19 cellular contexts compared by ENCODE assay signal in genomic region chr1:234503193-234504050, GRCh38. TPM values are rescaled to one million over a fixed set of nuclear protein-coding genes. Genes with fewer than 3 reads are reported as not detected.
DNase-seq lines count a peak whose midpoint lies in the region; ATAC-seq and TF ChIP-seq lines count a peak whose summit lies in the region.
"Had no signal": no experiment of that assay in that cellular context is flagged by ENCODE, and none has a peak within 500 bp of the region (broad histone marks: within the 10 kb centered on the region; RNA-seq: fewer than 3 reads in every experiment).

No MANE protein-coding gene starts in this region.

- CTCF ChIA-PET in Calu3 (lab: Charles Lee) = interaction anchor here (0.9 kb wide), 1 partner anchor 221 kb away, joined by 3 read pairs; no protein-coding TSS in a partner anchor

- peaks cover 8% of the 10 kb centered on the region for H3K36me3 Mint-ChIP-seq in Calu3 (ENCODE audit: insufficient read depth, unreplicated experiment)

- H3K4me1 ChIP-seq in Karpas-422 (ENCODE audit: low read length) (peaks cover 20% of the 10 kb centered on the region), spleen (peaks cover 6 to 24% (median 20%) of the 10 kb centered on the region in 6 donors)

- H3K4me3 ChIP-seq in Karpas-422 (ENCODE audit: low read length) (no peak overlapping the region), fibroblast of the aortic adventitia (ENCODE audit: low read depth, low read length) (no peak overlapping the region), spleen (no peak overlapping the region)
- H3K4me3 ChIP-seq: SJCRH30 had no signal

- H4K20me1 ChIP-seq in Karpas-422 (ENCODE audit: insufficient read depth, low read depth, low read length) = no peaks in the 10 kb centered on the region

- H3K4me3 Mint-ChIP-seq in Calu3 (ENCODE audit: low read depth, unreplicated experiment) = no peak overlapping the region
- H3K4me3 Mint-ChIP-seq: activated CD8-positive, alpha-beta T cell treated with anti-CD3 and anti-CD28 coated beads, Interleukin-2, amount 10 ng/mL, durations not matched to agents 7 days and 5 days; central memory CD8-positive, alpha-beta T cell; naive thymus-derived CD4-positive, alpha-beta T cell; WTC11 had no signal

- H3K9me3 ChIP-seq in Karpas-422 (ENCODE audit: low read length) (no peaks in the 10 kb centered on the region), spleen (no peaks in the 10 kb centered on the region)
- H3K9me3 ChIP-seq: SJCRH30 had no signal

- H3K4me1 Mint-ChIP-seq in Calu3 (ENCODE audit: low read depth, unreplicated experiment) = peaks cover 79% of the 10 kb centered on the region

- no peak overlapping the region for H3K4me2 ChIP-seq in Karpas-422 (ENCODE audit: low read depth, low read length, poor library complexity, severe bottlenecking)

- TF ChIP-seq CTCF in Calu3 (IDR thresholded peaks at IDR 0.05; ENCODE audit: unreplicated experiment) (no peak), fibroblast of the aortic adventitia (IDR thresholded peaks at IDR 0.05; ENCODE audit: insufficient read depth, low read length) (no peak), spleen (IDR thresholded peaks at IDR 0.05 in 8 of 11, conservative IDR thresholded peaks at IDR 0.05 in 3 of 11) (no peak)

- peak overlapping the region; percentile 97 for H3K27ac Mint-ChIP-seq in Calu3 (ENCODE audit: unreplicated experiment)
- H3K27ac Mint-ChIP-seq: activated CD8-positive, alpha-beta T cell treated with anti-CD3 and anti-CD28 coated beads, Interleukin-2, amount 10 ng/mL, durations not matched to agents 7 days and 5 days; WTC11 had no signal

- H3K27me3 Mint-ChIP-seq in Calu3 (ENCODE audit: unreplicated experiment) = no peaks in the 10 kb centered on the region

- H3K27me3 ChIP-seq in Karpas-422 (ENCODE audit: low read length) (no peaks in the 10 kb centered on the region), spleen (replicated peaks in 1 of 7) (no peaks in the 10 kb centered on the region)
- H3K27me3 ChIP-seq: SJCRH30 had no signal

- H3K9me2 ChIP-seq in Karpas-422 (replicated peaks; ENCODE audit: insufficient read depth, low read length) = no peaks in the 10 kb centered on the region

- whole genome bisulfite sequencing in spleen, 5 donors = 71 to 86% (median 77%) methylated on average over 4 of the region's 4 CpGs

- H3K27ac ChIP-seq in Karpas-422 (ENCODE audit: low read length) = no peak overlapping the region
- no peak overlapping the region for H3K27ac ChIP-seq in spleen
- H3K27ac ChIP-seq: SJCRH30 had no signal

- H3K79me2 ChIP-seq in Karpas-422 (ENCODE audit: low read length) = no peaks in the 10 kb centered on the region

- BruUV-seq in Calu3 (replicated peaks; lab: Mats Ljungman, UMichigan) = no TSS peak

- ATAC-seq in HG03432 (IDR thresholded peaks at IDR 0.05; ENCODE audit: unreplicated experiment) = no peak
- no peak for ATAC-seq in GM19023 (IDR thresholded peaks at IDR 0.05; ENCODE audit: unreplicated experiment)
- no peak for ATAC-seq in GM19452 (IDR thresholded peaks at IDR 0.05; ENCODE audit: unreplicated experiment)
- ATAC-seq: activated CD8-positive, alpha-beta T cell treated with anti-CD3 and anti-CD28 coated beads, Interleukin-2, amount 10 ng/mL, durations not matched to agents 7 days and 5 days; naive thymus-derived CD4-positive, alpha-beta T cell; WTC11 had no signal

- H3K9ac ChIP-seq in Karpas-422 (ENCODE audit: low read length) = no peak overlapping the region

- no peak overlapping the region for H2AFZ ChIP-seq in Karpas-422 (ENCODE audit: low read length)

- peaks cover 2% of the 10 kb centered on the region for H3K9me3 Mint-ChIP-seq in Calu3 (ENCODE audit: low read depth, unreplicated experiment)
- H3K9me3 Mint-ChIP-seq: central memory CD8-positive, alpha-beta T cell had no signal

- DNase-seq in Calu3 (no peak), Karpas-422 (peak; percentile 33), fibroblast of the aortic adventitia (ENCODE audit: low read depth) (peak; percentile 80), spleen (peak; percentile 16)
- no peak for DNase-seq in activated naive CD4-positive, alpha-beta T cell (lab: John Stamatoyannopoulos, UW)
- DNase-seq: activated CD8-positive, alpha-beta T cell treated with anti-CD3 and anti-CD28 coated beads, Interleukin-2, amount 10 ng/mL, durations not matched to agents 7 days and 5 days; amniotic stem cell; effector memory CD4-positive, alpha-beta T cell; naive thymus-derived CD4-positive, alpha-beta T cell; NCI-H526 treated with DMSO at 0.1 percent for 48 hours; posterior cingulate gyrus; SJCRH30; stimulated activated naive CD4-positive, alpha-beta T cell treated with Interleukin-2 at 50 U/mL for 16 hours; T-helper 2 cell had no signal

- no peaks in the 10 kb centered on the region for H3K36me3 ChIP-seq in Karpas-422 (ENCODE audit: insufficient read depth, low read length)
- H3K36me3 ChIP-seq in spleen = no peaks in the 10 kb centered on the region
- H3K36me3 ChIP-seq: SJCRH30 had no signal

- intact Hi-C loops in Calu3 (cut with micrococcal nuclease; ENCODE audit: unreplicated experiment) (loop anchor here (5.0 kb wide), 1 partner anchor 269 kb away; no protein-coding TSS in a partner anchor), spleen (cut with DNase I; ENCODE audit: low total_unique reads) (no loop called here)

- TF ChIP-seq POLR2A in spleen (IDR thresholded peaks at IDR 0.05) = no peak

RNA-seq across cellular contexts. Expression of gene TARBP1, which starts 24.4 kb away (rescaled TPM):
- total RNA-seq in Calu3 (2022) (38.1 and 39.6 TPM in 2 replicates), fibroblast of the aortic adventitia (ENCODE audit: low replicate concordance) (12.0 and 22.2 TPM in 2 replicates), spleen (10 to 100 TPM; 27.1 to 41.7 (median 38.9) TPM)
- total RNA-seq in Karpas-422 (2014; rRNA removed; shearing (Covaris generic); ENCODE audit: low replicate concordance) = 27.9 and 70.9 TPM in 2 replicates
- 10 to 100 TPM; 41.1 to 99.7 (median 50.1) TPM for polyA plus RNA-seq in spleen

Comparison
In these comparisons a context has a peak if more than half of its experiments do, and no peak if none do; other contexts are left out.
1. DNase-seq: peak in Karpas-422 (single experiment), fibroblast of the aortic adventitia (single experiment) and spleen (single experiment); none in Calu3 (single experiment) and activated naive CD4-positive, alpha-beta T cell (0 of 4).